Comparison of ENCODE assay signal across 8 cellular contexts in the genomic region with DNA sequence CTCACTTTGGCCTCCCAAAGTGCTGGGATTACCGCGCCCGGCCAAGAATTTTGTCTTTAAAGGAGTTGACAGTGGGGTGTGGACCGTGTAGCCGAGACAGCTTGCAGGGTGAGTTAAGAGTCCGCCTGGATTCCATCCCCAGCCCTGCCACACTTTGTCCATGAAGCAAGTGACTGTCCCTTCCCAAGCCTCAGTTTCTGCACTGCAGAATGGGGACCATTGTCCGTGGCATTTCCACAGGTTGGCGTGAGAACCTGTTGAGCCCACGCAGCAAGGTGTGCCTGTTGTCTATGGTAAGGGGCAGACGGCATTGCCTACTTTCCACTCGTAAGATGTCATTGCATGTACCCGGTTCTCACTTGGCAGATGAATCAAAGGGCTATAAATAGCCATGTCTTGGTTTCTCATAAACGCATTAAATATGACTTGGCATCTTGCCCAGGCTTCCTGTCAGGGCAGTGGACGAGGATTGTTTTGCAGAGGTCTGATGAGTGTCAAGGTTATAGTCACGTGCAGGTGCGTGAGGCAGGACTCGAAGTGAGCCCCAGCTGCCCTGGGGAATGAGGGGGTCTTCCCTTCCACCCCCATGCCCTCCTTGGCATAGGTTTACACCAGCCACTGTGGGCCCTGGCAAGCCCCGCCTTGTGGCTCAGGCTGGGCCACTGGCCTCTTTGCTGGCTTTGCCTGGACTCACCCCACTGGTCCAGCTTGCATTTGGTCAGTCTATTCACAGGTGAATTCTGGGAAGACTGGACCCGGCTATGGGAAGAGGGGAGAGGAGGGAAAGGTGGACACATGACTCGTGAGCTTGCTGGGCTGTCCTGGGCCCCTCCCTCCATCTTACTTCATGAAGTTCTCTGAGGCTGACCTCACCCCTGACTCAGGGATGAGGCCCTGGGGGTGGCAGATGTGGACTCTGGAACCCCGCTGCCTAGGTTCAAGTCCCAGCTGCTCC.
A peak's percentile ranks its signal among the peaks of the same experiment; 100 is the strongest.
DNase-seq lines count a peak whose midpoint lies in the region; ATAC-seq and TF ChIP-seq lines count a peak whose summit lies in the region.

No MANE protein-coding gene starts in this region.

- peaks cover 7% of the 10 kb centered on the region for H3K4me1 ChIP-seq in DND-41 (ENCODE audit: insufficient read depth, low read length)
- H3K4me1 ChIP-seq in mucosa of rectum (ENCODE audit: control insufficient read depth in 2 of 2, insufficient read depth in 2 of 2, low read length in 2 of 2), result peaks cover 15 to 19% of the 10 kb centered on the region in 2 donors

- peaks cover 3% of the 10 kb centered on the region for H3K27me3 ChIP-seq in DND-41 (ENCODE audit: insufficient read depth, low read length, poor library complexity)
- H3K27me3 ChIP-seq in mucosa of rectum (ENCODE audit: control insufficient read depth in 2 of 2, insufficient read depth in 2 of 2, low read length in 2 of 2), result no peaks in the 10 kb centered on the region

- peak overlapping the region; percentile 99 for H3K27ac Mint-ChIP-seq in stimulated activated naive CD8-positive, alpha-beta T cell treated with anti-CD3 and anti-CD28 coated beads, Interleukin-15, Interleukin-2, amounts not matched to agents 100 ng/mL and 50 ng/mL, for 24 hours

- H3K4me1 Mint-ChIP-seq in stimulated activated naive CD8-positive, alpha-beta T cell treated with anti-CD3 and anti-CD28 coated beads, Interleukin-15, Interleukin-2, amounts not matched to agents 100 ng/mL and 50 ng/mL, for 24 hours (ENCODE audit: low read depth), result peaks cover 74% of the 10 kb centered on the region

- H3K4me2 ChIP-seq in DND-41 (ENCODE audit: insufficient read depth, low read length), result no peak overlapping the region

- H3K27me3 Mint-ChIP-seq in stimulated activated naive CD8-positive, alpha-beta T cell treated with anti-CD3 and anti-CD28 coated beads, Interleukin-15, Interleukin-2, amounts not matched to agents 100 ng/mL and 50 ng/mL, for 24 hours, result no peaks in the 10 kb centered on the region

- no peaks in the 10 kb centered on the region for H3K36me3 ChIP-seq in DND-41 (ENCODE audit: insufficient read depth, low read length)
- no peaks in the 10 kb centered on the region for H3K36me3 ChIP-seq in mucosa of rectum (ENCODE audit: control insufficient read depth in 2 of 2, insufficient read depth in 2 of 2, low read length in 2 of 2)

- DNase-seq in DND-41, result peak; percentile 37
- DNase-seq in NCI-H2107 treated with DMSO at 0.1 percent for 48 hours (lab: John Stamatoyannopoulos, UW; ENCODE audit: unreplicated experiment), result peak; percentile 26
- DNase-seq in activated CD4-positive, CD25-positive, alpha-beta regulatory T cell treated with anti-CD3 and anti-CD28 coated beads, Interleukin-2, amount 50 U/mL, for 16 hours (ENCODE audit: low read depth, low spot score), result peak; percentile 69
- DNase-seq in cerebellar cortex (ENCODE audit: low spot score), result peak; percentile 3
- no peak for DNase-seq in middle frontal gyrus (ENCODE audit: extremely low spot score, low spot score)

- H3K4me3 ChIP-seq in DND-41 (ENCODE audit: low read depth in 1 of 2, low read length in 2 of 2) (no peak overlapping the region), mucosa of rectum (ENCODE audit: low read length in 2 of 2) (peak overlapping the region; percentile 14 to 21)

- H3K27ac ChIP-seq in DND-41 (ENCODE audit: low read length) (no peak overlapping the region), mucosa of rectum (ENCODE audit: low read depth in 2 of 2, low read length in 2 of 2) (peak overlapping the region; percentile 77 to 89)

- H3K9ac ChIP-seq in DND-41 (ENCODE audit: low read depth, low read length) (no peak overlapping the region), mucosa of rectum (ENCODE audit: low read depth in 1 of 2, low read length in 2 of 2) (peak overlapping the region; percentile 0 to 21)

- no peaks in the 10 kb centered on the region for H3K36me3 Mint-ChIP-seq in stimulated activated naive CD8-positive, alpha-beta T cell treated with anti-CD3 and anti-CD28 coated beads, Interleukin-15, Interleukin-2, amounts not matched to agents 100 ng/mL and 50 ng/mL, for 24 hours (ENCODE audit: low read depth)

- H3K9me3 ChIP-seq in DND-41 (ENCODE audit: insufficient read depth, low read length, severe bottlenecking) (no peaks in the 10 kb centered on the region), mucosa of rectum (ENCODE audit: control insufficient read depth in 2 of 2, low read length in 2 of 2) (no peaks in the 10 kb centered on the region)

- ATAC-seq in DND-41 (ENCODE audit: insufficient read depth, low read depth) (peak; percentile 62; the same call in 2 of the 3 replicates), HG02588 (IDR thresholded peaks at IDR 0.05; ENCODE audit: unreplicated experiment) (peak; percentile 55)

- no peaks in the 10 kb centered on the region for H3K79me2 ChIP-seq in DND-41 (ENCODE audit: insufficient read depth, low read length)

- H2AFZ ChIP-seq in DND-41 (ENCODE audit: low read depth, low read length), result no peak overlapping the region

- H3K4me3 Mint-ChIP-seq in stimulated activated naive CD8-positive, alpha-beta T cell treated with anti-CD3 and anti-CD28 coated beads, Interleukin-15, Interleukin-2, amounts not matched to agents 100 ng/mL and 50 ng/mL, for 24 hours, result peak overlapping the region; percentile 60

- peaks cover 3% of the 10 kb centered on the region; the same call in 1 of the 2 replicates for H4K20me1 ChIP-seq in DND-41 (ENCODE audit: insufficient read depth, low read length)

- no peak for TF ChIP-seq CTCF in DND-41 (IDR thresholded peaks at IDR 0.05; ENCODE audit: borderline replicate concordance, extremely low read depth, low read length, poor library complexity, severe bottlenecking)

- peaks cover 2% of the 10 kb centered on the region for H3K9me3 Mint-ChIP-seq in stimulated activated naive CD8-positive, alpha-beta T cell treated with anti-CD3 and anti-CD28 coated beads, Interleukin-15, Interleukin-2, amounts not matched to agents 100 ng/mL and 50 ng/mL, for 24 hours

Comparison
In these comparisons a context has a peak if more than half of its experiments do, and no peak if none do; other contexts are left out.
1. H3K4me3 ChIP-seq: peak in mucosa of rectum (2 of 2); none in DND-41 (0 of 2).